8 cellular contexts compared by ENCODE assay signal in genomic region chr4:6986781-6987565, GRCh38.
DNase-seq lines count a peak whose midpoint lies in the region; ATAC-seq lines count a peak whose summit lies in the region.

No MANE protein-coding gene starts in this region.

- peak; percentile 74 for ATAC-seq in GM19025 (IDR thresholded peaks at IDR 0.05; ENCODE audit: low read depth, unreplicated experiment)
- ATAC-seq in HG03280 (IDR thresholded peaks at IDR 0.05; ENCODE audit: unreplicated experiment) = peak; percentile 84

- peak; percentile 78 for DNase-seq in AML-193 (lab: John Stamatoyannopoulos, UW)
- DNase-seq in NCI-H446 (lab: John Stamatoyannopoulos, UW) = peak; percentile 29 to 86
- DNase-seq in activated CD4-positive, CD25-positive, alpha-beta regulatory T cell treated with anti-CD3 and anti-CD28 coated beads, Interleukin-2, amount 50 U/mL, for 72 hours = peak; percentile 94
- DNase-seq in cerebellar cortex (ENCODE audit: low spot score) = peak; percentile 94
- DNase-seq in kidney glomerular epithelial cell (lab: John Stamatoyannopoulos, UW) = peak; percentile 54
- peak; percentile 95 for DNase-seq in stimulated activated CD4-positive, alpha-beta T cell treated with anti-CD3 and anti-CD28 coated beads, Interleukin-15, amount 100 ng/mL, for 24 hours

Comparison
In these comparisons a context has a peak if more than half of its experiments do, and no peak if none do; other contexts are left out.
1. Peak in every context shown above with its lines: DNase-seq and ATAC-seq.